In the genomic region with DNA sequence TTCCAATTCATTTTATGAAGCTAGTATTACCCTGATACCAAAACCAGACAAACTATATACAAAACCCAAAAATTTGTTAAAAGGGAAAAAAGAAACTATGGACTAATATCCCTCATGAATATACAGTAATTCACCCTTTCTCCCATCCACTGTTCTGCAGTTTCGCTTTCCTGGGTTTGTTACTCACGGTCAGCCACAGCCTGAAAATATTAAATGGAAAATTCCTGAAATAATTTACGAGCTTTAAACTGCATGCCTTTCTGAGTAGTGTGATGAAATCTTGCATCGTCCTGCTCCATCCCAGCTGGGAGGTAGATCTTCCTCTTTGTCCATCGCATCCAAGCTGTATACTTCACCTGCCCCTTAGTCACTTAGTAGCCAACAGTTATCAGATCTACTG, we compare ENCODE assay signal across 7 cellular contexts. TPM values are rescaled to one million over a fixed set of nuclear protein-coding genes. Genes with fewer than 3 reads are reported as not detected.
DNase-seq lines count a peak whose midpoint lies in the region; ATAC-seq, FAIRE-seq and TF ChIP-seq lines count a peak whose summit lies in the region.
"Not testable (repeated sequence)": the region's sequence is repeated elsewhere in the genome, so short reads cannot be mapped to it uniquely, and the experiment has no call there.

No MANE protein-coding gene starts in this region.

- intact Hi-C loops in Panc1 (cut with micrococcal nuclease; ENCODE audit: unreplicated experiment) = not testable (repeated sequence)

- in situ Hi-C loops in Panc1 (cut with HindIII; ENCODE audit: low pct_unique_long_range_greater_than_20kb, low sequenced_read_pairs) = not testable (repeated sequence)

- not testable (repeated sequence) for H3K36me3 ChIP-seq in GM23338 (ENCODE audit: insufficient read depth); Panc1 (ENCODE audit: control insufficient read depth, insufficient read depth, low read length); astrocyte (ENCODE audit: insufficient read depth, low read length); keratinocyte (ENCODE audit: control insufficient read depth in 2 of 2, extremely low read depth in 1 of 2, insufficient read depth in 2 of 2, low read length in 2 of 2)

- dilution Hi-C loops in keratinocyte (cut with MboI; ENCODE audit: extremely low pct_ligation_motif_present, low sequenced_read_pairs) = not testable (repeated sequence)

- not testable (repeated sequence) for H3K9ac ChIP-seq in astrocyte (ENCODE audit: low read length); keratinocyte (ENCODE audit: control insufficient read depth, extremely low read depth, insufficient read depth, low read length)

- not testable (repeated sequence) for H3K4me1 Mint-ChIP-seq in GM23338; astrocyte (ENCODE audit: low read depth, unreplicated experiment)
- peaks cover 10% of the 10 kb centered on the region for H3K4me1 Mint-ChIP-seq in osteocyte (ENCODE audit: unreplicated experiment)

- H3K27me3 Mint-ChIP-seq in GM23338 (ENCODE audit: insufficient read depth, low read depth, poor library complexity); astrocyte (ENCODE audit: low read depth, unreplicated experiment); osteocyte (ENCODE audit: unreplicated experiment): not testable (repeated sequence)

- H4K20me1 ChIP-seq in GM23338 (replicated peaks; ENCODE audit: insufficient read depth); astrocyte (ENCODE audit: insufficient read depth, low read length); keratinocyte (ENCODE audit: control insufficient read depth, extremely low read depth, insufficient read depth, low read length): not testable (repeated sequence)

- BruUV-seq in Panc1 (replicated peaks; lab: Mats Ljungman, UMichigan) = TSS peak; percentile 45

- not testable (repeated sequence) for H3K9me2 ChIP-seq in GM23338 (ENCODE audit: insufficient read depth)

- H3K36me3 Mint-ChIP-seq in GM23338 (ENCODE audit: low read depth) (peaks cover 29% of the 10 kb centered on the region), astrocyte (ENCODE audit: low read depth, unreplicated experiment) (peaks cover 19% of the 10 kb centered on the region), osteocyte (ENCODE audit: unreplicated experiment) (peaks cover 12% of the 10 kb centered on the region)

- not testable (repeated sequence) for H3K9me3 Mint-ChIP-seq in GM23338; astrocyte (ENCODE audit: unreplicated experiment); osteocyte (ENCODE audit: unreplicated experiment)

- not testable (repeated sequence) for H3K4me2 ChIP-seq in GM23338; astrocyte (ENCODE audit: low read length); keratinocyte (ENCODE audit: control insufficient read depth, extremely low read depth, insufficient read depth, low read depth, low read length)

- H3K27ac Mint-ChIP-seq in GM23338 (peak overlapping the region; percentile 12; the same call in 1 of the 2 replicates), astrocyte (ENCODE audit: unreplicated experiment) (peak overlapping the region; percentile 98), osteocyte (ENCODE audit: unreplicated experiment) (peak overlapping the region; percentile 85)

- not testable (repeated sequence) for H3K4me3 Mint-ChIP-seq in GM23338; astrocyte (ENCODE audit: unreplicated experiment)
- H3K4me3 Mint-ChIP-seq in osteocyte (ENCODE audit: unreplicated experiment) = peak overlapping the region; percentile 16

- ATAC-seq in GM23338, Panc1: not testable (repeated sequence)

- POLR2A ChIA-PET in Panc1 (lab: Charles Lee) = not testable (repeated sequence)

- H3K4me3 ChIP-seq in GM23338; Panc1 (ENCODE audit: low read depth in 2 of 2, low read length in 2 of 2); astrocyte (ENCODE audit: insufficient read depth, low read depth, low read length); fibroblast of the aortic adventitia (ENCODE audit: low read depth, low read length); keratinocyte (ENCODE audit: control insufficient read depth in 2 of 3, extremely low read depth in 1 of 3, insufficient read depth in 2 of 3, low read depth in 1 of 3, low read length in 3 of 3): not testable (repeated sequence)

- not testable (repeated sequence) for H2AFZ ChIP-seq in GM23338; astrocyte (ENCODE audit: low read depth, low read length); keratinocyte (ENCODE audit: control insufficient read depth, low read length)

- not testable (repeated sequence) for H3K27ac ChIP-seq in GM23338 (ENCODE audit: low read depth); Panc1 (ENCODE audit: low read length); astrocyte (ENCODE audit: low read depth, low read length); keratinocyte (ENCODE audit: control insufficient read depth, insufficient read depth, low read length)

- FAIRE-seq in astrocyte (lab: Jason Lieb, UNC) = not testable (repeated sequence)
- peak; percentile 9 for FAIRE-seq in keratinocyte (lab: Jason Lieb, UNC)

- not testable (repeated sequence) for H3K9me1 ChIP-seq in keratinocyte (ENCODE audit: control insufficient read depth, extremely low read depth, insufficient read depth, low read length)

- not testable (repeated sequence) for TF ChIP-seq CTCF in GM23338 (conservative IDR thresholded peaks at IDR 0.05; ENCODE audit: low read depth in 2 of 2); Panc1 (IDR thresholded peaks at IDR 0.05); astrocyte (IDR thresholded peaks at IDR 0.05; ENCODE audit: insufficient read depth, low read depth, low read length); fibroblast of the aortic adventitia (IDR thresholded peaks at IDR 0.05; ENCODE audit: insufficient read depth, low read length); keratinocyte (optimal IDR thresholded peaks at IDR 0.05 in 1 of 3, IDR thresholded peaks at IDR 0.05 in 1 of 3, conservative IDR thresholded peaks at IDR 0.05 in 1 of 3; ENCODE audit: extremely low read depth in 1 of 3, insufficient read depth in 2 of 3, low read length in 3 of 3); osteocyte (IDR thresholded peaks at IDR 0.05)

- CTCF ChIA-PET in Panc1 (lab: Charles Lee) = not testable (repeated sequence)

- H3F3A ChIP-seq in GM23338 (replicated peaks; ENCODE audit: low read depth) = not testable (repeated sequence)

- H3K79me2 ChIP-seq in GM23338 (replicated peaks; ENCODE audit: insufficient read depth); astrocyte (ENCODE audit: insufficient read depth, low read length); keratinocyte (ENCODE audit: control insufficient read depth, insufficient read depth, low read length): not testable (repeated sequence)

- DNase-seq in EH (ENCODE audit: low read depth) (peak; percentile 17), fibroblast of the aortic adventitia (ENCODE audit: low read depth) (peak; percentile 31)
- not testable (repeated sequence) for DNase-seq in GM23338 (ENCODE audit: low spot score); Panc1 (ENCODE audit: low read depth, low spot score); astrocyte (ENCODE audit: low read depth); keratinocyte (ENCODE audit: low read depth, low spot score); osteocyte (ENCODE audit: extremely low spot score, unreplicated experiment)

- not testable (repeated sequence) for H3K9me3 ChIP-seq in Panc1 (ENCODE audit: control insufficient read depth, insufficient read depth, low read depth, low read length); astrocyte (ENCODE audit: insufficient read depth, low read depth, low read length); keratinocyte (ENCODE audit: control insufficient read depth, low read depth, low read length)

- not testable (repeated sequence) for H3K4me1 ChIP-seq in GM23338 (ENCODE audit: insufficient read depth); Panc1 (ENCODE audit: control insufficient read depth, insufficient read depth, low read length); astrocyte (ENCODE audit: insufficient read depth, low read length); keratinocyte (ENCODE audit: control insufficient read depth, extremely low read depth, insufficient read depth, low read length)

- not testable (repeated sequence) for H3K27me3 ChIP-seq in GM23338 (ENCODE audit: insufficient read depth); Panc1 (ENCODE audit: control insufficient read depth, insufficient read depth, low read length); astrocyte (ENCODE audit: insufficient read depth, low read length); keratinocyte (ENCODE audit: control insufficient read depth, extremely low read depth, insufficient read depth, low read length)

RNA-seq across cellular contexts. Expression of gene COX10, which starts 39.6 kb away (rescaled TPM):
- 29.9 and 46.6 TPM in 2 replicates for total RNA-seq in GM23338 (2014; rRNA removed; shearing (Covaris generic))
- polyA plus RNA-seq in GM23338 (2016; fragmentation: Nextera tagmentation; extraction: Ambion mirVana) = 23.2 and 25.7 TPM in 2 replicates
- 13.4 TPM for total RNA-seq in Panc1 (2021; ENCODE audit: unreplicated experiment)
- polyA plus RNA-seq in Panc1 (2012; ENCODE audit: insufficient read length) = 7.4 TPM
- total RNA-seq in astrocyte = 16.2 and 16.4 TPM in 2 replicates
- 6.4 and 19.2 TPM in 2 replicates for total RNA-seq in fibroblast of the aortic adventitia (ENCODE audit: low replicate concordance)
- 10.3 to 15.6 TPM (median 14.3 TPM) in 3 replicates for polyA plus RNA-seq in keratinocyte
- 8.0 TPM for polyA plus RNA-seq in keratinocyte (2011; ENCODE audit: low read depth)
- polyA plus RNA-seq in keratinocyte (2011; cell fraction: cytosol; rRNA removed) = 13.1 and 14.8 TPM in 2 replicates
- polyA plus RNA-seq in keratinocyte (2011; cell fraction: nucleus; rRNA removed) = 9.8 and 10.9 TPM in 2 replicates
- polyA plus RNA-seq in keratinocyte (2012; ENCODE audit: low replicate concordance) = 8.6 and 11.3 TPM in 2 replicates
- polyA minus RNA-seq in keratinocyte = 13.8 to 17.6 TPM (median 17.0 TPM) in 3 replicates
- 22.6 TPM for polyA minus RNA-seq in keratinocyte (2011; cell fraction: cytosol; rRNA and poly(A)+ RNA removed)
- polyA minus RNA-seq in keratinocyte (2011; cell fraction: nucleus; rRNA and poly(A)+ RNA removed) = 10.2 and 20.2 TPM in 2 replicates
- total RNA-seq in osteocyte = 15.3 and 15.6 TPM in 2 replicates

Comparison
In these comparisons a context has a peak if more than half of its experiments do, and no peak if none do; other contexts are left out.
1. H3K27ac Mint-ChIP-seq: peak in every context shown above with its lines; median percentile 98 in astrocyte; 85 in osteocyte; 12 in GM23338.